ENCODE assay signal across 8 cellular contexts in the genomic region with DNA sequence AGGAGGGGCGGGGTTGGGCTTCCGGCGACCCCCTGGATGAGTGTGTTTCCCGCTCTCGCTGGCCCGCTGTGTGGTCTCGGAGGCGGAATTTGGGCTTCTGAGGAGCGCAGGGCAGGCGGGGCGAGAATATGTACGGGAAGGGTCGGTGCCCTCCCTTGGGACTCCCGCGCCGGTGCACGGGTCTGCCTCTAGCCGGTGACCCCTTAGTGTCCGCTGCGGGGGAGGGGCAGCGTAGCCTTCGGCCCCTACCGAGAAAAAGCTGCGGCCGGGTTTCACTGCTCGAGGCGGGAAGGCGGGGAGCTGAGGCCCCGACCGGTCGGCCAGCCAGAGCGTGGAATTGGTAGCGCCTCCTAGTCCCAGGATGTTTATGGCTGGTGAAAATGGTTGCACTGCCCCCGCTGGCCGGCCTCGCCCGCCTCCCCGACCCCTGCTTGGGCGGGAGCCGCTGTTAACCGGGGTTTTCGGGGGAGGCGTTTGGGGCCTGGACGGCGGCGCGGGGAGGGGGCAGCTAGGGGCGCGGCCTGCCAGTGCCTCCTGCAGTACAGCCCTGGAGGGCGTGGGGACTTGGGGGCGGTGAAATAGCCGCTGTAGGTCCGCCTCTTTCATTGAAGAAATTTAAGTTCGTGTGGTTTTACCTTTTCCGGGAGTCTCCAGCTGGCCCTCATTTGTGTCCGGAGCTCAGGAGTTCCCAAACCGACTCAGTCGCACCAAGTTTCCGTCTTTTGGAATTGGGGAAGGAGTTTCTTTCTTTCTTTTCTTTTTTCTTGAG.
DNase-seq lines count a peak whose midpoint lies in the region; ATAC-seq and TF ChIP-seq lines count a peak whose summit lies in the region.

A gene (plus strand): TSS at position 643 of the 769 bp plus-strand sequence. CDS start 290 bp downstream, outside the sequence.

- TF ChIP-seq CTCF in AG10803 (conservative IDR thresholded peaks at IDR 0.05; ENCODE audit: low read length) (peak; percentile 33), choroid plexus epithelial cell (conservative IDR thresholded peaks at IDR 0.05; ENCODE audit: low read depth, low read length) (peak; percentile 38)

- ATAC-seq in GM19035 (IDR thresholded peaks at IDR 0.05; ENCODE audit: unreplicated experiment) (peak; percentile 54), HG03378 (IDR thresholded peaks at IDR 0.05; ENCODE audit: unreplicated experiment) (peak; percentile 52)

- H3K27me3 ChIP-seq in layer of hippocampus (ENCODE audit: control insufficient read depth, insufficient read depth, low read length), result no peaks in the 10 kb centered on the region

- peak within 1 kb of the TSS; percentile 85 for H3K27ac ChIP-seq in layer of hippocampus (ENCODE audit: low read depth, low read length)

- DNase-seq in AG10803 (ENCODE audit: low read depth) (peak; percentile 97), NCI-H510A treated with DMSO at 0.1 percent for 48 hours (lab: John Stamatoyannopoulos, UW) (peak; percentile 84), choroid plexus epithelial cell (ENCODE audit: low read depth) (peak; percentile 97)
- DNase-seq in activated CD4-positive, alpha-beta T cell treated with anti-CD3 and anti-CD28 coated beads for 24 hours (ENCODE audit: low read depth in 2 of 2), result peak; percentile 56 to 76
- peak; percentile 82 to 86 for DNase-seq in stimulated activated CD4-positive, alpha-beta T cell treated with anti-CD3 and anti-CD28 coated beads, Interleukin-2, amount 100 ng/mL, for 24 hours

- H3K4me3 ChIP-seq in AG10803 (ENCODE audit: low read length), result peak within 1 kb of the TSS; percentile 84
- peak within 1 kb of the TSS; percentile 82 for H3K4me3 ChIP-seq in choroid plexus epithelial cell (ENCODE audit: low read depth, low read length)

Comparison
In these comparisons a context has a peak if more than half of its experiments do, and no peak if none do; other contexts are left out.
1. Peak in every context shown above with its lines: DNase-seq, ATAC-seq, H3K4me3 ChIP-seq and H3K27ac ChIP-seq.